ENCODE assay signal across 28 cellular contexts in genomic region chr1:218828125-218828650, GRCh38.
"Had no signal": no experiment of that assay in that cellular context is flagged by ENCODE, and none has a peak within 500 bp of the region (broad histone marks: within the 10 kb centered on the region; RNA-seq: fewer than 3 reads in every experiment).

No MANE protein-coding gene starts in this region.

- H3K9me3 ChIP-seq: adrenal gland, gastroesophageal sphincter, lower lobe of right lung, mucosa of descending colon, uterus had no signal

- H3K36me3 ChIP-seq: adrenal gland, gastroesophageal sphincter, lower lobe of right lung, uterus had no signal

- ATAC-seq: activated CD4-positive, CD25-positive, alpha-beta regulatory T cell treated with anti-CD3 and anti-CD28 coated beads, Interleukin-2, amount 50 U/mL, for 24 hours; effector memory CD8-positive, alpha-beta T cell; gastroesophageal sphincter; left lobe of liver; mucosa of descending colon; sciatic nerve; stimulated activated memory B cell treated with anti-CD40 and anti-IgM and Interleukin-4, amounts not matched to agents 10 μg/mL and 1 μg/mL and 100 μg/mL, for 72 hours; stimulated activated naive CD8-positive, alpha-beta T cell treated with anti-CD3 and anti-CD28 coated beads, Interleukin-15, amount 100 ng/mL, for 72 hours had no signal

- H3K4me3 ChIP-seq: adrenal gland, gastroesophageal sphincter, lower lobe of right lung, mucosa of descending colon, skin epidermis, uterus had no signal

- H3K4me1 ChIP-seq: adrenal gland, lower lobe of right lung, uterus had no signal

- DNase-seq: activated CD4-positive, alpha-beta memory T cell treated with anti-CD3 and anti-CD28 coated beads for 36 hours; activated CD4-positive, alpha-beta T cell treated with anti-CD3 and anti-CD28 coated beads, Interleukin-2, amount 10 ng/mL, durations not matched to agents 24 days and 14 days; activated CD8-positive, alpha-beta memory T cell treated with anti-CD3 and anti-CD28 coated beads, Interleukin-2, amount 50 U/mL, for 4 hours; activated effector memory CD4-positive, alpha-beta T cell treated with anti-CD3 and anti-CD28 coated beads, Interleukin-2, amount 50 U/mL, for 16 hours; activated naive CD4-positive, alpha-beta T cell treated with anti-CD3 and anti-CD28 coated beads for 36 hours; activated naive CD8-positive, alpha-beta T cell treated with anti-CD3 and anti-CD28 coated beads for 36 hours; activated T-cell treated with anti-CD3 and anti-CD28 coated beads, Interleukin-2, amount 50 U/mL, for 1 hour; adrenal gland; aorta; cortex of kidney; effector memory CD8-positive, alpha-beta T cell; hippocampal formation; lower lobe of right lung; mesenchymal stem cell; mucosa of descending colon; retina; stimulated activated CD4-positive, alpha-beta T cell treated with anti-CD3 and anti-CD28 coated beads, Interleukin-12 subunit alpha, Interleukin-12 subunit beta, amount 100 ng/mL, for 4 hours; stimulated activated CD4-positive, alpha-beta T cell treated with anti-CD3 and anti-CD28 coated beads, Interleukin-4, amount 100 ng/mL, for 4 hours; stimulated activated CD8-positive, alpha-beta memory T cell treated with anti-CD3 and anti-CD28 coated beads, Interleukin-4, amount 100 ng/mL, for 48 hours; stimulated activated naive CD8-positive, alpha-beta T cell treated with anti-CD3 and anti-CD28 coated beads, Interleukin-15, amount 100 ng/mL, for 72 hours; substantia nigra; uterus had no signal

- H3K27ac ChIP-seq: adrenal gland, gastroesophageal sphincter, lower lobe of right lung, skin epidermis, uterus had no signal

- H3K27me3 ChIP-seq: adrenal gland, gastroesophageal sphincter, uterus had no signal
